Comparison of ENCODE assay signal across 6 cellular contexts in the genomic region with DNA sequence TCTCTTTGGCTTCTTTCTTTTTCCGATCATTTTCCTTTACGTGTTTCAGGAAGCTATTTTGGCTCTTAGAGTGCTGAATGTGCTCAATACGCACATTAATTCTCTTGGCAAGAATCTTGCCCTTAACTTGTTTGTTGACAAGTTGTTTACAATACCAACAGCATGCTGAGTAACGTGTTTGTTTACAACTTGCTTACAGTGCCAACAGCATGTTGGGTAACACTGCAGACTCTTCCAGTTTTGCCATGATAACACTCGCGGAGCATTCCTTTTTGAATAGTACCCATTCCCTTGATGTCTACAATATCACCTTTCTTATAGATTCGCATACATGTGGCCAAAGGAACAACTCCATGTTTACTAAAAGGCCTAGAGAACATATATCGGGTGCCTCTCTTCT. TPM values are rescaled to one million over a fixed set of nuclear protein-coding genes. Genes with fewer than 3 reads are reported as not detected.
DNase-seq lines count a peak whose midpoint lies in the region; ATAC-seq, FAIRE-seq and TF ChIP-seq lines count a peak whose summit lies in the region.
"Not testable (repeated sequence)": the region's sequence is repeated elsewhere in the genome, so short reads cannot be mapped to it uniquely, and the experiment has no call there.

No MANE protein-coding gene starts in this region.

- H2BK120ac ChIP-seq in mesenchymal stem cell (ENCODE audit: low read depth, low read length) = not testable (repeated sequence)

- not testable (repeated sequence) for H3K4ac ChIP-seq in mesenchymal stem cell (ENCODE audit: low read depth in 1 of 2, low read length in 2 of 2)

- H3K18ac ChIP-seq in mesenchymal stem cell (ENCODE audit: low read depth in 1 of 2, low read length in 2 of 2) = not testable (repeated sequence)

- peaks cover 5 to 22% of the 10 kb centered on the region in 2 experiments for H3K36me3 ChIP-seq in mesenchymal stem cell (ENCODE audit: control insufficient read depth in 1 of 2, insufficient read depth in 2 of 2, low read depth in 1 of 2, low read length in 2 of 2)

- TF ChIP-seq CTCF in WTC11 (IDR thresholded peaks at IDR 0.05) = not testable (repeated sequence)

- POLR2A ChIA-PET in WTC11 (lab: Charles Lee) = not testable (repeated sequence)

- CTCF ChIA-PET in WTC11 (lab: Charles Lee) = not testable (repeated sequence)

- not testable (repeated sequence) for H3K4me1 ChIP-seq in mesenchymal stem cell (ENCODE audit: control insufficient read depth, insufficient read depth, low read depth, low read length)

- H4K91ac ChIP-seq in mesenchymal stem cell (ENCODE audit: low read length) = not testable (repeated sequence)

- not testable (repeated sequence) for H4K8ac ChIP-seq in mesenchymal stem cell (ENCODE audit: low read length)

- H3K4me1 Mint-ChIP-seq in WTC11 = peaks cover 41% of the 10 kb centered on the region
- H3K4me1 Mint-ChIP-seq in activated T-cell treated with anti-CD3 and anti-CD28 coated beads, Interleukin-2, amount 50 U/mL, for 24 hours (ENCODE audit: low read depth) = peaks cover 57% of the 10 kb centered on the region
- peaks cover 74% of the 10 kb centered on the region for H3K4me1 Mint-ChIP-seq in stimulated activated memory B cell treated with anti-CD40 and anti-IgM and Interleukin-4, amounts not matched to agents 10 μg/mL and 1 μg/mL and 100 μg/mL, for 72 hours

- H3K27me3 ChIP-seq in mesenchymal stem cell (ENCODE audit: control insufficient read depth in 1 of 2, insufficient read depth in 1 of 2, low read length in 2 of 2) = not testable (repeated sequence)

- H3K9me3 ChIP-seq in mesenchymal stem cell (ENCODE audit: control insufficient read depth, low read length) = not testable (repeated sequence)

- not testable (repeated sequence) for H2AFZ ChIP-seq in mesenchymal stem cell (ENCODE audit: low read depth, low read length)

- not testable (repeated sequence) for H3K27me3 Mint-ChIP-seq in WTC11 (ENCODE audit: low read depth); activated T-cell treated with anti-CD3 and anti-CD28 coated beads, Interleukin-2, amount 50 U/mL, for 24 hours; stimulated activated memory B cell treated with anti-CD40 and anti-IgM and Interleukin-4, amounts not matched to agents 10 μg/mL and 1 μg/mL and 100 μg/mL, for 72 hours

- H3K36me3 Mint-ChIP-seq in WTC11 = not testable (repeated sequence)
- peaks cover 55% of the 10 kb centered on the region for H3K36me3 Mint-ChIP-seq in activated T-cell treated with anti-CD3 and anti-CD28 coated beads, Interleukin-2, amount 50 U/mL, for 24 hours (ENCODE audit: low read depth)
- peaks cover 30% of the 10 kb centered on the region for H3K36me3 Mint-ChIP-seq in stimulated activated memory B cell treated with anti-CD40 and anti-IgM and Interleukin-4, amounts not matched to agents 10 μg/mL and 1 μg/mL and 100 μg/mL, for 72 hours

- H2BK15ac ChIP-seq in mesenchymal stem cell (ENCODE audit: low read depth, poor library complexity, severe bottlenecking) = not testable (repeated sequence)

- not testable (repeated sequence) for H2BK5ac ChIP-seq in mesenchymal stem cell (ENCODE audit: low read depth, low read length, poor library complexity, severe bottlenecking)

- DNase-seq in HTR-8/SVneo (ENCODE audit: insufficient read length, low spot score); WTC11 (ENCODE audit: low spot score); activated T-cell treated with anti-CD3 and anti-CD28 coated beads, Interleukin-2, amount 50 U/mL, for 24 hours: not testable (repeated sequence)
- peak; percentile 60 for DNase-seq in fibroblast of gingiva (ENCODE audit: low read depth)
- peak; percentile 16 for DNase-seq in mesenchymal stem cell

- peak overlapping the region; percentile 73 for H3K27ac Mint-ChIP-seq in WTC11
- peak overlapping the region; percentile 15 for H3K27ac Mint-ChIP-seq in activated T-cell treated with anti-CD3 and anti-CD28 coated beads, Interleukin-2, amount 50 U/mL, for 24 hours
- H3K27ac Mint-ChIP-seq in stimulated activated memory B cell treated with anti-CD40 and anti-IgM and Interleukin-4, amounts not matched to agents 10 μg/mL and 1 μg/mL and 100 μg/mL, for 72 hours = peak overlapping the region; percentile 15

- H3K9ac ChIP-seq in mesenchymal stem cell (ENCODE audit: low read length) = not testable (repeated sequence)

- peak; percentile 86 for FAIRE-seq in HTR-8/SVneo (lab: Jason Lieb, UNC)

- not testable (repeated sequence) for H3K27ac ChIP-seq in mesenchymal stem cell (ENCODE audit: low read length, poor library complexity, severe bottlenecking)

- H3K4me2 ChIP-seq in mesenchymal stem cell (ENCODE audit: low read length, poor library complexity, severe bottlenecking) = not testable (repeated sequence)

- H3K9me3 Mint-ChIP-seq in WTC11; activated T-cell treated with anti-CD3 and anti-CD28 coated beads, Interleukin-2, amount 50 U/mL, for 24 hours; stimulated activated memory B cell treated with anti-CD40 and anti-IgM and Interleukin-4, amounts not matched to agents 10 μg/mL and 1 μg/mL and 100 μg/mL, for 72 hours: not testable (repeated sequence)

- H3K4me3 Mint-ChIP-seq in WTC11; activated T-cell treated with anti-CD3 and anti-CD28 coated beads, Interleukin-2, amount 50 U/mL, for 24 hours; stimulated activated memory B cell treated with anti-CD40 and anti-IgM and Interleukin-4, amounts not matched to agents 10 μg/mL and 1 μg/mL and 100 μg/mL, for 72 hours: not testable (repeated sequence)

- H3K23ac ChIP-seq in mesenchymal stem cell (ENCODE audit: low read length in 2 of 2) = not testable (repeated sequence)

- not testable (repeated sequence) for H3K14ac ChIP-seq in mesenchymal stem cell (ENCODE audit: low read length in 2 of 2)

- H3K79me1 ChIP-seq in mesenchymal stem cell (replicated peaks; ENCODE audit: low read length, poor library complexity, severe bottlenecking) = peaks cover 23% of the 10 kb centered on the region

- H3K4me3 ChIP-seq in mesenchymal stem cell (ENCODE audit: insufficient read depth in 1 of 2, low read depth in 1 of 2, low read length in 2 of 2) = not testable (repeated sequence)

- not testable (repeated sequence) for ATAC-seq in WTC11; stimulated activated memory B cell treated with anti-CD40 and anti-IgM and Interleukin-4, amounts not matched to agents 10 μg/mL and 1 μg/mL and 100 μg/mL, for 72 hours

- H2BK12ac ChIP-seq in mesenchymal stem cell (ENCODE audit: low read length in 2 of 2) = not testable (repeated sequence)

- 86% methylated on average over 8 of the region's 8 CpGs for WGBS in mesenchymal stem cell

- not testable (repeated sequence) for H2AK5ac ChIP-seq in mesenchymal stem cell (ENCODE audit: low read length, severe bottlenecking)

RNA-seq across cellular contexts. Expression of gene FUT8, which starts 55.4 kb away (rescaled TPM):
- total RNA-seq in WTC11 (2021) = 28.6 to 37.9 TPM (median 31.9 TPM) in 3 replicates
- polyA plus RNA-seq in mesenchymal stem cell (2013, experiment 1 of 2) = 32.7 TPM
- 31.2 TPM for polyA plus RNA-seq in mesenchymal stem cell (2013, experiment 2 of 2)

Comparison
In these comparisons a context has a peak if more than half of its experiments do, and no peak if none do; other contexts are left out.
1. H3K27ac Mint-ChIP-seq: peak in every context shown above with its lines; median percentile 73 in WTC11; 15 in activated T-cell treated with anti-CD3 and anti-CD28 coated beads, Interleukin-2, amount 50 U/mL, for 24 hours; 15 in stimulated activated memory B cell treated with anti-CD40 and anti-IgM and Interleukin-4, amounts not matched to agents 10 μg/mL and 1 μg/mL and 100 μg/mL, for 72 hours.